Comparison of ENCODE assay signal across 2 cellular contexts in the genomic region with DNA sequence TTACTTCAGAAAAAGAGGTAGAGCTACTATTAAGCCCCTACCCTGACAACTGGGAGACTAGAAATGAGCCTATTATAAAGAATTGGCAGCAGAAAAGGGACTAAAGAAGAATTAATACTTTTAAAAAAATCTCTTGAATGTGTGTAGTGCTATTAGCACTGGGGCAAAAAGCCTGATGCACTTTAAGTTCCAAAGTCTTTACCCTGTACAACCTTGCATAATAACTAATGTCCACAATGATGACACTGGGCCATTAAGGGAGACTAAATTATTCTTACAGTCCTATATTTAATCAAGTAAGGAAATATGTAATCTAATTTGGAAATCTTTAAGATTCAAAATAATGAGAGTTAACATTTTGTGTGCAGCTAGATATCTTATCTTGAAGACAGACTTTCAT.
DNase-seq lines count a peak whose midpoint lies in the region; ATAC-seq and TF ChIP-seq lines count a peak whose summit lies in the region.
"Not testable (repeated sequence)": the region's sequence is repeated elsewhere in the genome, so short reads cannot be mapped to it uniquely, and the experiment has no call there.

No MANE protein-coding gene starts in this region.

- DNase-seq in left lobe of liver (ENCODE audit: low spot score) = not testable (repeated sequence)

- not testable (repeated sequence) for ATAC-seq in SK-N-SH treated with all-trans-retinoic acid at 6 μM for 48 hours
- peak; percentile 67 for ATAC-seq in left lobe of liver

TF ChIP-seq in SK-N-SH treated with all-trans-retinoic acid at 6 μM for 48 hours, 23 proteins besides CTCF, POLR2A, EP300 and RAD21:
- TF ChIP-seq ISL1 (CRISPR knock-in tag; IDR thresholded peaks at IDR 0.05) = peak; percentile 36; the same call in 1 of the 2 replicates
